In genomic region chr22:23889620-23890019, GRCh38 we compare ENCODE assay signal across 17 cellular contexts. TPM values are rescaled to one million over a fixed set of nuclear protein-coding genes. Genes with fewer than 3 reads are reported as not detected.
DNase-seq lines count a peak whose midpoint lies in the region; ATAC-seq and TF ChIP-seq lines count a peak whose summit lies in the region.
"Had no signal": no experiment of that assay in that cellular context is flagged by ENCODE, and none has a peak within 500 bp of the region (broad histone marks: within the 10 kb centered on the region; RNA-seq: fewer than 3 reads in every experiment).

No MANE protein-coding gene starts in this region.

- BruUV-seq in Caco-2 (replicated peaks; lab: Mats Ljungman, UMichigan), result no TSS peak

- intact Hi-C loops in Caco-2 (cut with micrococcal nuclease; ENCODE audit: unreplicated experiment), result loop anchor here (5.0 kb wide), 2 partner anchors 32 to 68 kb away; partner anchors contain the start of gene SLC2A11
- intact Hi-C loops in left cardiac atrium (cut with DNase I), result no loop called here

- H3K4me2 ChIP-seq in hepatocyte, result no peak overlapping the region

- no peaks in the 10 kb centered on the region for H3K27me3 ChIP-seq in Caco-2 (replicated peaks; ENCODE audit: control insufficient read depth, insufficient read depth, low read length)
- no peaks in the 10 kb centered on the region for H3K27me3 ChIP-seq in CD8-positive, alpha-beta memory T cell (ENCODE audit: insufficient read depth, low read length, poor library complexity, severe bottlenecking)
- H3K27me3 ChIP-seq in hepatocyte, result no peaks in the 10 kb centered on the region
- H3K27me3 ChIP-seq: BE2C had no signal

- TF ChIP-seq CTCF in Caco-2 (IDR thresholded peaks at IDR 0.05; ENCODE audit: insufficient read depth in 1 of 2, low read depth in 1 of 2, low read length in 1 of 2, severe bottlenecking in 1 of 2, unreplicated experiment in 1 of 2) (no peak), RWPE1 (conservative IDR thresholded peaks at IDR 0.05; ENCODE audit: low read depth) (no peak), nephron progenitor cell (IDR thresholded peaks at IDR 0.05) (no peak), hepatocyte (IDR thresholded peaks at IDR 0.05; ENCODE audit: poor library complexity) (no peak)

- 82% methylated on average over 5 of the region's 5 CpGs for WGBS in hepatocyte (ENCODE audit: low lambda C conversion rate, missing lambda C conversion rate)

- ATAC-seq in left cardiac atrium (no peak), HG03108 (IDR thresholded peaks at IDR 0.05; ENCODE audit: unreplicated experiment) (no peak)

- no peaks in the 10 kb centered on the region for H3K79me2 ChIP-seq in hepatocyte

- H3K4me3 ChIP-seq in Caco-2 (ENCODE audit: low read depth, low read length) (no peak overlapping the region), hepatocyte (no peak overlapping the region)
- no peak overlapping the region for H3K4me3 ChIP-seq in CD8-positive, alpha-beta memory T cell (ENCODE audit: low read length)
- H3K4me3 ChIP-seq: SK-N-MC had no signal

- H3K9me3 Mint-ChIP-seq in Caco-2 (ENCODE audit: unreplicated experiment) (no peaks in the 10 kb centered on the region), nephron progenitor cell (peaks cover 15% of the 10 kb centered on the region)
- no peaks in the 10 kb centered on the region for H3K9me3 Mint-ChIP-seq in CD8-positive, alpha-beta memory T cell
- H3K9me3 Mint-ChIP-seq: CD4-positive, alpha-beta memory T cell had no signal

- H3K27ac Mint-ChIP-seq in Caco-2 (ENCODE audit: unreplicated experiment) (peak overlapping the region; percentile 7), nephron progenitor cell (peak overlapping the region; percentile 39)
- H3K27ac Mint-ChIP-seq in CD8-positive, alpha-beta memory T cell, result peak overlapping the region in 1 of 8 donors; percentile 72
- H3K27ac Mint-ChIP-seq: CD4-positive, alpha-beta memory T cell had no signal

- CTCF ChIA-PET in Caco-2 (lab: Charles Lee), result interaction anchor here (1.4 kb wide), 1 partner anchor 67 kb away, joined by 7 read pairs; no protein-coding TSS in a partner anchor
- CTCF ChIA-PET in RWPE1 (lab: Yijun Ruan, JAX), result no interaction called here
- CTCF ChIA-PET in CD8-positive, alpha-beta memory T cell (lab: Charles Lee), result no interaction called here

- POLR2A ChIA-PET in Caco-2 (lab: Charles Lee) (interaction anchor here (0.5 kb wide), 1 partner anchor 153 kb away, joined by 3 read pairs; no protein-coding TSS in a partner anchor), RWPE1 (lab: Yijun Ruan, JAX; ENCODE audit: low non-redundant PET) (no interaction called here)
- POLR2A ChIA-PET in CD8-positive, alpha-beta memory T cell (lab: Charles Lee), result no interaction called here

- no peaks in the 10 kb centered on the region for H3K9me3 ChIP-seq in Caco-2
- no peaks in the 10 kb centered on the region for H3K9me3 ChIP-seq in CD8-positive, alpha-beta memory T cell (ENCODE audit: low read length)
- no peaks in the 10 kb centered on the region for H3K9me3 ChIP-seq in hepatocyte (ENCODE audit: low read depth)
- H3K9me3 ChIP-seq: BE2C had no signal

- no peaks in the 10 kb centered on the region for H4K20me1 ChIP-seq in hepatocyte (ENCODE audit: insufficient read depth, poor library complexity, severe bottlenecking)

- H2AFZ ChIP-seq in hepatocyte, result no peak overlapping the region

- peaks cover 11% of the 10 kb centered on the region for H3K4me1 ChIP-seq in Caco-2
- peaks cover 9% of the 10 kb centered on the region for H3K4me1 ChIP-seq in CD8-positive, alpha-beta memory T cell (ENCODE audit: insufficient read depth, low read length)
- H3K4me1 ChIP-seq in hepatocyte (ENCODE audit: insufficient read depth), result peaks cover 8% of the 10 kb centered on the region
- H3K4me1 ChIP-seq: BE2C had no signal

- H3K27ac ChIP-seq in RWPE1, result peak overlapping the region; percentile 71; the same call in 1 of the 2 replicates
- H3K27ac ChIP-seq in CD8-positive, alpha-beta memory T cell (ENCODE audit: low read depth, low read length), result no peak overlapping the region
- no peak overlapping the region for H3K27ac ChIP-seq in hepatocyte
- H3K27ac ChIP-seq: SK-N-MC had no signal

- DNase-seq in Caco-2 (no peak), RWPE1 (ENCODE audit: low spot score) (no peak), left cardiac atrium (peak; percentile 54), nephron progenitor cell (no peak), GDM1 (lab: John Stamatoyannopoulos, UW) (no peak), hepatocyte (ENCODE audit: low spot score) (no peak)
- no peak for DNase-seq in CD8-positive, alpha-beta memory T cell
- DNase-seq: ACHN; BE2C; CD4-positive, alpha-beta memory T cell; MV-4-11; NCI-H1417 treated with DMSO at 0.1 percent for 48 hours; NCI-H2029; NCI-H526 treated with DMSO at 0.1 percent for 48 hours; PC-3 had no signal

- H3K27me3 Mint-ChIP-seq in Caco-2 (ENCODE audit: insufficient read depth, unreplicated experiment) (no peaks in the 10 kb centered on the region), nephron progenitor cell (ENCODE audit: low read depth, poor library complexity) (no peaks in the 10 kb centered on the region)
- H3K27me3 Mint-ChIP-seq in CD8-positive, alpha-beta memory T cell, result no peaks in the 10 kb centered on the region
- H3K27me3 Mint-ChIP-seq: CD4-positive, alpha-beta memory T cell had no signal

- H3K4me3 Mint-ChIP-seq in Caco-2 (ENCODE audit: unreplicated experiment), result no peak overlapping the region
- H3K4me3 Mint-ChIP-seq in nephron progenitor cell, result no peak overlapping the region
- no peak overlapping the region for H3K4me3 Mint-ChIP-seq in CD8-positive, alpha-beta memory T cell
- H3K4me3 Mint-ChIP-seq: CD4-positive, alpha-beta memory T cell had no signal

- peaks cover 13% of the 10 kb centered on the region for H3K36me3 Mint-ChIP-seq in Caco-2 (ENCODE audit: insufficient read depth, unreplicated experiment)
- peaks cover 36% of the 10 kb centered on the region for H3K36me3 Mint-ChIP-seq in nephron progenitor cell (ENCODE audit: low read depth)
- H3K36me3 Mint-ChIP-seq in CD8-positive, alpha-beta memory T cell, result peaks cover 0 to 8% (median 0%) of the 10 kb centered on the region in 3 donors

- H3K4me1 Mint-ChIP-seq in Caco-2 (ENCODE audit: low read depth, unreplicated experiment), result peaks cover 13% of the 10 kb centered on the region
- H3K4me1 Mint-ChIP-seq in nephron progenitor cell, result peaks cover 25% of the 10 kb centered on the region
- H3K4me1 Mint-ChIP-seq in CD8-positive, alpha-beta memory T cell, result peaks cover 8 to 14% (median 14%) of the 10 kb centered on the region in 3 donors

- H3K36me3 ChIP-seq in Caco-2 (ENCODE audit: control insufficient read depth, insufficient read depth, low read length) (no peaks in the 10 kb centered on the region), hepatocyte (replicated peaks; ENCODE audit: insufficient read depth, low read depth) (no peaks in the 10 kb centered on the region)
- no peaks in the 10 kb centered on the region for H3K36me3 ChIP-seq in CD8-positive, alpha-beta memory T cell (ENCODE audit: insufficient read depth, low read length)
- H3K36me3 ChIP-seq: BE2C had no signal

- H3K9me2 ChIP-seq in hepatocyte (replicated peaks; ENCODE audit: insufficient read depth), result no peaks in the 10 kb centered on the region

RNA-seq across cellular contexts. Expression of gene MIF, which starts 4.6 kb away (rescaled TPM):
- 762 and 795 TPM in 2 replicates for total RNA-seq in Caco-2 (2022)
- 100 to 1,000 TPM; 292 to 347 TPM for total RNA-seq in left cardiac atrium
- 100 to 1,000 TPM; 804 to 830 TPM for total RNA-seq in CD8-positive, alpha-beta memory T cell
- 1,220 TPM for polyA plus RNA-seq in CD8-positive, alpha-beta memory T cell
- total RNA-seq in hepatocyte, result 240 and 306 TPM in 2 replicates
- polyA plus RNA-seq in hepatocyte, result 2,070 and 2,177 TPM in 2 replicates

RNA-seq across cellular contexts. Expression of gene SLC2A11, which starts 31.9 kb away (rescaled TPM):
- total RNA-seq in Caco-2 (2022), result 29.5 and 32.4 TPM in 2 replicates
- 10 to 100 TPM; 15.0 TPM for total RNA-seq in left cardiac atrium
- total RNA-seq in CD8-positive, alpha-beta memory T cell, result 1 to 10 TPM; 7.1 to 9.0 TPM
- polyA plus RNA-seq in CD8-positive, alpha-beta memory T cell, result 5.2 TPM
- total RNA-seq in hepatocyte, result 11.6 and 15.0 TPM in 2 replicates
- polyA plus RNA-seq in hepatocyte, result 15.0 and 20.9 TPM in 2 replicates

RNA-seq across cellular contexts. Expression of gene DERL3, which starts 50.8 kb away (rescaled TPM):
- total RNA-seq in Caco-2 (2022) (4.4 and 5.4 TPM in 2 replicates), left cardiac atrium (1 to 10 TPM; 5.8 to 6.5 TPM), hepatocyte (1.6 and 1.8 TPM in 2 replicates)
- total RNA-seq in CD8-positive, alpha-beta memory T cell, result 1 to 10 TPM; 5.4 to 5.8 TPM
- polyA plus RNA-seq in CD8-positive, alpha-beta memory T cell, result 0.28 TPM
- 5.1 and 6.1 TPM in 2 replicates for polyA plus RNA-seq in hepatocyte
- total RNA-seq: PC-3 had no signal
